ENCODE assay signal across 1 cellular context in genomic region chr14:104875412-104875751, GRCh38.
TF ChIP-seq lines count a peak whose summit lies in the region.

No MANE protein-coding gene starts in this region.

TF ChIP-seq in IMR-90, 13 proteins besides CTCF, POLR2A, EP300 and RAD21:
- no peak for TF ChIP-seq FOS (IDR thresholded peaks at IDR 0.05; ENCODE audit: low read depth, low read length)
